In the genomic region with DNA sequence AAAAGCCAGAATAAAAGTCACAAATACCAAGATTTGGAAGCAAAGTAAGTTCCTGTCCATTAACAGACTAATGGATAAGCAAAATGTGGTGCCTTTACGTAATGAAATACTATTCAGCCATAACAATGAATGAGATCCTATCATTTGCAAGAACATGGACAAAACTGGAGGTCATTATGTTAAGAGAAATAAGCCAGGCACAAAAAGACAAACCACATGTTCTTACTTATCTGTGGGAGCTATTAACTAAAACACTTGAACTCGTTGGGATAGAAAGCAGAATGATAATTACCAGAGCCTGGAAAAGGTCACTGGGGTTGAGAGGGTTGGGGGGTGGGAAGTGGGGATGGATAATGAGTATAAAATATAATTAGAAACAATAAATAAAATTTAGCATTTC, we compare ENCODE assay signal across 17 cellular contexts.
"Had no signal": no experiment of that assay in that cellular context is flagged by ENCODE, and none has a peak within 500 bp of the region (broad histone marks: within the 10 kb centered on the region; RNA-seq: fewer than 3 reads in every experiment).

No MANE protein-coding gene starts in this region.

- DNase-seq: activated CD4-positive, alpha-beta T cell treated with anti-CD3 and anti-CD28 coated beads for 48 hours; activated CD4-positive, alpha-beta T cell treated with anti-CD3 and anti-CD28 coated beads, Interleukin-2, amount 50 U/mL, for 4 hours; activated CD4-positive, CD25-positive, alpha-beta regulatory T cell treated with anti-CD3 and anti-CD28 coated beads, Interleukin-2, amount 50 U/mL, for 72 hours; activated CD8-positive, alpha-beta memory T cell treated with anti-CD3 and anti-CD28 coated beads, Interleukin-2, amount 50 U/mL, for 48 hours; activated CD8-positive, alpha-beta T cell treated with anti-CD3 and anti-CD28 coated beads, Interleukin-2, amount 10 ng/mL, durations not matched to agents 7 days and 5 days; activated T-cell treated with anti-CD3 and anti-CD28 coated beads, Interleukin-2, amount 50 U/mL, for 1 hour; amygdala; Karpas-422; MM.1S; NCI-H146; NCI-H187 treated with DMSO at 0.1 percent for 48 hours; NCI-H345; NCI-H510A; PC-3; SIG-M5 had no signal

- H3K27ac ChIP-seq: SK-N-MC had no signal

- ATAC-seq: activated CD8-positive, alpha-beta T cell treated with anti-CD3 and anti-CD28 coated beads, Interleukin-2, amount 10 ng/mL, durations not matched to agents 7 days and 5 days; K562; PC-3 had no signal

- H3K4me3 ChIP-seq: K562, SK-N-MC had no signal
